Comparison of ENCODE assay signal across 18 cellular contexts in the genomic region with DNA sequence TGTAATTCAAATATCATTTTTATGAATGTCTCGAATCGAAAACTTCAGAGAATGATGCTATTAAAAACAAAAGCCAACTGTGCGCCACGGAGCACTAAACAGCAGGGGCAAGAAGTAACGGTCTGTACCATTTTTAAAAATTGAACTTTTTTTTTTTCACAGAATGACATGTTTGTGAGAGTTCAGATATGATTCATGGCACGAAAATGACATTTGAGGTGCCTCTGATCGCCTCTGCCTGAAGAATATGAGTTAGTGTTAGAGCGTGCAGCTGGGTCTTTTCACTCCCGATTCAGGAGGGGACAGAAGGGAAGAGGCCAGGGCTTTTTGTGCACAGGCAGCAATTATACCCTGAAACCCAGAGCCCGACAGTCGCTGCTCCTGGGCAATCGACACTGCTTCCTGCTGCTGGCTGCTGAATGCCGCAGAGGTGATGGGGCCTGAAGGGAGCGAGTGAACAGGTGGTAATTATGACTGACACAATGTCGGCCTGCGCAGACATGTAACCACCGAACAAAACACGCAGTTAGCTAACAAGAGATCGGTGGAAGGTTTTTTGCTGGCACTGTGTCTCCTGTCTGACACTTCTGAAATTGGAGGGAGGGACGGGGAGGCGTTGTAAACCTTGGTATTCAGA.
DNase-seq lines count a peak whose midpoint lies in the region; ATAC-seq and TF ChIP-seq lines count a peak whose summit lies in the region.
"Had no signal": no experiment of that assay in that cellular context is flagged by ENCODE, and none has a peak within 500 bp of the region (broad histone marks: within the 10 kb centered on the region; RNA-seq: fewer than 3 reads in every experiment).

No MANE protein-coding gene starts in this region.

- no peak overlapping the region for H3K14ac ChIP-seq in IMR-90 (replicated peaks; ENCODE audit: low read depth, low read length)

- H3K56ac ChIP-seq in IMR-90 (ENCODE audit: extremely low read depth, insufficient read depth, low read length) = no peak overlapping the region

- H3K9ac ChIP-seq in IMR-90 (ENCODE audit: low read depth, low read length) = no peak overlapping the region
- H3K9ac ChIP-seq: BLaER1 treated with 17β-estradiol and CSF1 and Interleukin-3, amounts not matched to agents 10 nM and 100 nM had no signal

- H3K18ac ChIP-seq in IMR-90 (ENCODE audit: low read depth, low read length) = no peak overlapping the region

- H2AK9ac ChIP-seq in IMR-90 (replicated peaks; ENCODE audit: low read depth, low read length, poor library complexity) = no peak overlapping the region

- no peak overlapping the region for H4K5ac ChIP-seq in IMR-90 (ENCODE audit: low read depth, low read length)

- H2AK5ac ChIP-seq in IMR-90 (ENCODE audit: low read depth, low read length) = no peak overlapping the region

- peak overlapping the region; percentile 26; the same call in 1 of the 2 replicates for H2BK120ac ChIP-seq in IMR-90 (ENCODE audit: low read depth, low read length)

- no peak for DNase-seq in IMR-90
- DNase-seq in NCI-H2171 treated with DMSO at 0.1 percent for 48 hours (lab: John Stamatoyannopoulos, UW) = peak; percentile 96
- DNase-seq in epithelial cell of esophagus (ENCODE audit: low read depth) = peak; percentile 3
- peak; percentile 10 for DNase-seq in renal cortical epithelial cell (ENCODE audit: low read depth)
- no peak for DNase-seq in activated gamma-delta T cell treated with Interleukin-2 at 50 U/mL for 16 hours
- no peak for DNase-seq in SIG-M5 treated with dmso at 0.1 percent for 504 hours (lab: John Stamatoyannopoulos, UW; ENCODE audit: unreplicated experiment)
- DNase-seq in right lobe of liver = no peak
- no peak for DNase-seq in CD1c-positive myeloid dendritic cell (ENCODE audit: extremely low spot score)
- DNase-seq: activated CD4-positive, alpha-beta T cell treated with anti-CD3 and anti-CD28 coated beads for 48 hours; activated T-cell treated with anti-CD3 and anti-CD28 coated beads, Interleukin-2, amount 50 U/mL, for 4 hours; heart right ventricle; Karpas-422; left cardiac atrium; NCI-H226; Peyer's patch; stimulated activated CD4-positive, alpha-beta T cell treated with anti-CD3 and anti-CD28 coated beads, Interleukin-1b, Interleukin-23, amount 100 ng/mL, for 48 hours; thyroid gland had no signal

- no peak overlapping the region for H2BK5ac ChIP-seq in IMR-90 (ENCODE audit: low read depth, low read length, poor library complexity, severe bottlenecking)

- CTCF ChIA-PET in IMR-90 (lab: Yijun Ruan, JAX) = interaction anchor here (1.4 kb wide), 1 partner anchor 11 kb away, joined by 3 read pairs; no protein-coding TSS in a partner anchor

- no peak overlapping the region for H3K27ac ChIP-seq in IMR-90 (ENCODE audit: insufficient read depth, low read length)
- H3K27ac ChIP-seq in right lobe of liver = no peak overlapping the region
- H3K27ac ChIP-seq: BLaER1 treated with 17β-estradiol and CSF1 and Interleukin-3, amounts not matched to agents 10 nM and 100 nM; heart right ventricle; Peyer's patch; thyroid gland had no signal

- H4K20me1 ChIP-seq in IMR-90 (ENCODE audit: insufficient read depth, low read length) = no peaks in the 10 kb centered on the region
- H4K20me1 ChIP-seq: BLaER1 treated with 17β-estradiol and CSF1 and Interleukin-3, amounts not matched to agents 10 nM and 100 nM had no signal

- no peak overlapping the region for H2BK20ac ChIP-seq in IMR-90 (ENCODE audit: low read depth, low read length)

- 0 out of 3 replicates have a peak overlapping the region, but pooled peaks have one; percentile 26 for H2BK15ac ChIP-seq in IMR-90 (ENCODE audit: low read depth, low read length)

- H3K27me3 ChIP-seq in IMR-90 (ENCODE audit: control insufficient read depth, insufficient read depth, low read length) = no peaks in the 10 kb centered on the region
- H3K27me3 ChIP-seq in right lobe of liver = no peaks in the 10 kb centered on the region
- H3K27me3 ChIP-seq: BLaER1 treated with 17β-estradiol and CSF1 and Interleukin-3, amounts not matched to agents 10 nM and 100 nM; heart right ventricle; Peyer's patch; thyroid gland had no signal

- no peak overlapping the region for H3K4me3 ChIP-seq in IMR-90 (ENCODE audit: insufficient read depth, low read depth, low read length)
- H3K4me3 ChIP-seq in epithelial cell of esophagus (ENCODE audit: low read length) = no peak overlapping the region
- H3K4me3 ChIP-seq in right lobe of liver = no peak overlapping the region
- H3K4me3 ChIP-seq: BLaER1 treated with 17β-estradiol and CSF1 and Interleukin-3, amounts not matched to agents 10 nM and 100 nM; heart right ventricle; Peyer's patch; thyroid gland had no signal

- H4K8ac ChIP-seq in IMR-90 (ENCODE audit: low read depth in 2 of 2, low read length in 2 of 2) = no peak overlapping the region

- H3K9me1 ChIP-seq in IMR-90 (ENCODE audit: insufficient read depth, low read length) = no peaks in the 10 kb centered on the region

- H3K79me1 ChIP-seq in IMR-90 (ENCODE audit: low read depth in 1 of 2, low read length in 2 of 2) = no peaks in the 10 kb centered on the region

- peak overlapping the region; percentile 49 for H3K4me2 ChIP-seq in IMR-90 (ENCODE audit: low read depth, low read length)
- H3K4me2 ChIP-seq: BLaER1 treated with 17β-estradiol and CSF1 and Interleukin-3, amounts not matched to agents 10 nM and 100 nM had no signal

- H2AFZ ChIP-seq in IMR-90 (replicated peaks; ENCODE audit: low read length, poor library complexity) = peak overlapping the region; percentile 14

- TF ChIP-seq CTCF in IMR-90 (conservative IDR thresholded peaks at IDR 0.05; ENCODE audit: low read depth, low read length) = no peak
- no peak for TF ChIP-seq CTCF in epithelial cell of esophagus (IDR thresholded peaks at IDR 0.05; ENCODE audit: insufficient read depth, low read depth, low read length, missing control alignments)
- no peak for TF ChIP-seq CTCF in right lobe of liver (IDR thresholded peaks at IDR 0.05)

- peak; percentile 33 for ATAC-seq in IMR-90 (ENCODE audit: low read depth)
- no peak for ATAC-seq in right lobe of liver
- ATAC-seq: activated T-cell treated with anti-CD3 and anti-CD28 coated beads, Interleukin-2, amount 50 U/mL, for 4 hours; heart right ventricle; left cardiac atrium had no signal

- POLR2A ChIA-PET in IMR-90 (lab: Charles Lee; ENCODE audit: unreplicated experiment) = no interaction called here

- dilution Hi-C loops in IMR-90 (cut with HindIII; ENCODE audit: low sequenced_read_pairs, unreplicated experiment) = no loop called here

- H3K4ac ChIP-seq in IMR-90 (ENCODE audit: low read depth, low read length) = 0 out of 2 replicates have a peak overlapping the region, but pooled peaks have one; percentile 37

- no peak for TF ChIP-seq POLR2A in IMR-90 (IDR thresholded peaks at IDR 0.05; ENCODE audit: low read depth, low read length)
- no peak for TF ChIP-seq POLR2A in right lobe of liver (IDR thresholded peaks at IDR 0.05)

- 0 out of 2 replicates have a peak overlapping the region, but pooled peaks have one; percentile 32 for H3K23ac ChIP-seq in IMR-90 (ENCODE audit: low read depth, low read length)

- WGBS in IMR-90 (ENCODE audit: extremely low coverage in 2 of 2, insufficient read length in 1 of 2), 2 experiments = 33% methylated on average over 3 of the region's 21 CpGs; no CpG with 5 or more reads in 1 of the 2 experiments
- WGBS in right lobe of liver (ENCODE audit: insufficient coverage, low coverage, low lambda C conversion rate, missing lambda C conversion rate) = 62% methylated on average over 20 of the region's 21 CpGs

- H3K4me1 ChIP-seq in IMR-90 (ENCODE audit: control insufficient read depth, insufficient read depth, low read length) (peaks cover 5% of the 10 kb centered on the region), right lobe of liver (no peaks in the 10 kb centered on the region)
- H3K4me1 ChIP-seq: BLaER1 treated with 17β-estradiol and CSF1 and Interleukin-3, amounts not matched to agents 10 nM and 100 nM; heart right ventricle; Peyer's patch; thyroid gland had no signal

- no peaks in the 10 kb centered on the region for H3K36me3 ChIP-seq in IMR-90 (ENCODE audit: control insufficient read depth, insufficient read depth, low read length)
- H3K36me3 ChIP-seq in right lobe of liver = no peaks in the 10 kb centered on the region
- H3K36me3 ChIP-seq: BLaER1 treated with 17β-estradiol and CSF1 and Interleukin-3, amounts not matched to agents 10 nM and 100 nM; heart right ventricle; Peyer's patch; thyroid gland had no signal

- H3K9me3 ChIP-seq in IMR-90 (ENCODE audit: control insufficient read depth, insufficient read depth, low read length) (no peaks in the 10 kb centered on the region), right lobe of liver (no peaks in the 10 kb centered on the region)
- H3K9me3 ChIP-seq: BLaER1 treated with 17β-estradiol and CSF1 and Interleukin-3, amounts not matched to agents 10 nM and 100 nM; heart right ventricle; Peyer's patch; thyroid gland had no signal

- intact Hi-C loops in IMR-90 (cut with micrococcal nuclease) (loop anchor here (2.0 to 10.0 kb wide), 2 partner anchors 303 to 781 kb away; no protein-coding TSS in a partner anchor), right lobe of liver (cut with DNase I) (no loop called here)

- H4K91ac ChIP-seq in IMR-90 (ENCODE audit: insufficient read depth, low read depth, low read length) = no peak overlapping the region

- no peak for TF ChIP-seq RAD21 in IMR-90 (IDR thresholded peaks at IDR 0.05; ENCODE audit: low read length)

- no TSS peak for BruUV-seq in IMR-90 (replicated peaks; lab: Mats Ljungman, UMichigan)

- in situ Hi-C loops in IMR-90 (cut with MboI; ENCODE audit: low sequenced_read_pairs) = no loop called here

TF ChIP-seq in IMR-90, 13 proteins besides CTCF, POLR2A, EP300 and RAD21:
- TF ChIP-seq CHD1 (IDR thresholded peaks at IDR 0.05; ENCODE audit: low read depth, low read length) (no peak), RFX5 (IDR thresholded peaks at IDR 0.05; ENCODE audit: low read depth, low read length) (no peak), MXI1 (IDR thresholded peaks at IDR 0.05; ENCODE audit: borderline replicate concordance, low read depth, low read length) (no peak), FOS (IDR thresholded peaks at IDR 0.05; ENCODE audit: low read depth, low read length) (no peak), BHLHE40 (IDR thresholded peaks at IDR 0.05; ENCODE audit: low read depth, low read length) (no peak), RCOR1 (IDR thresholded peaks at IDR 0.05; ENCODE audit: insufficient replicate concordance, low read length) (no peak)

Comparison
In these comparisons a context has a peak if more than half of its experiments do, and no peak if none do; other contexts are left out.
1. DNase-seq: peak in NCI-H2171 treated with DMSO at 0.1 percent for 48 hours (single experiment), epithelial cell of esophagus (single experiment) and renal cortical epithelial cell (single experiment); none in IMR-90 (single experiment), activated gamma-delta T cell treated with Interleukin-2 at 50 U/mL for 16 hours (single experiment), SIG-M5 treated with dmso at 0.1 percent for 504 hours (single experiment), right lobe of liver (0 of 3) and CD1c-positive myeloid dendritic cell (single experiment).